In the genomic region with DNA sequence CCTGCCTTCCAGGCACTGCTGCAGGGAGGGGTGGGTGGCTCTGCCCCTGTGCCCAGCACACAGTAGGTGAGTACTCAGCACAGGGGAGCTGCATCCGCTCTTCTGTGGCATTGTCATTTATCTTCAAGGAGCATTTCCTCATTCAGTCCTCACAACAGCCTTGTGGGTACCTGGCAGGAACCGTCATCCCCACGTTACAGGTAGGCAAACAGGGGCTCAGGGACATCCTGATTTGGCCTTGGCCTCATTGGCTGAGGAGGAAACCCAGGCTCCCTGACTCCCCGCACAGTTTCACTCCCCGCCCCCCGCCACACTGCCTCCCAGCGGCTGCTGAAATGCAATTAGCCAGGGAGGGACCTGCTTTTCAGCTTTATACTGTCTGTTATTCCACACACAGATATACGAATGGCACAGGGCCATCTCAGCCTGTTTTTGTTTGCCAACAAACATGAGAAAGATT, we compare ENCODE assay signal across 14 cellular contexts. TPM values are rescaled to one million over a fixed set of nuclear protein-coding genes. Genes with fewer than 3 reads are reported as not detected.
DNase-seq lines count a peak whose midpoint lies in the region; ATAC-seq and TF ChIP-seq lines count a peak whose summit lies in the region.
"Had no signal": no experiment of that assay in that cellular context is flagged by ENCODE, and none has a peak within 500 bp of the region (broad histone marks: within the 10 kb centered on the region; RNA-seq: fewer than 3 reads in every experiment).

No MANE protein-coding gene starts in this region.

- peak overlapping the region; percentile 48 for H3K4me2 ChIP-seq in neural progenitor cell
- H3K4me2 ChIP-seq: A549 had no signal

- H3K27me3 ChIP-seq in endodermal cell (ENCODE audit: control insufficient read depth, insufficient read depth, low read length, poor library complexity, severe bottlenecking), result no peaks in the 10 kb centered on the region
- no peaks in the 10 kb centered on the region for H3K27me3 ChIP-seq in neural progenitor cell

- H3K36me3 ChIP-seq in endodermal cell (ENCODE audit: control insufficient read depth, insufficient read depth, low read length) (no peaks in the 10 kb centered on the region), neural progenitor cell (no peaks in the 10 kb centered on the region)

- H3K36me3 Mint-ChIP-seq in endodermal cell (ENCODE audit: low read depth) (no peaks in the 10 kb centered on the region), neural progenitor cell (no peaks in the 10 kb centered on the region)
- no peaks in the 10 kb centered on the region for H3K36me3 Mint-ChIP-seq in activated T-helper 17 cell treated with anti-CD3 and anti-CD28 coated beads, Interleukin-2, amount 50 U/mL, for 72 hours (ENCODE audit: low read depth)

- peak; percentile 59 for DNase-seq in NCI-H2029 (lab: John Stamatoyannopoulos, UW)
- no peak for DNase-seq in NCI-H2029 treated with DMSO at 0.1 percent for 48 hours (lab: John Stamatoyannopoulos, UW)
- peak; percentile 82 for DNase-seq in LNCaP clone FGC (ENCODE audit: low read depth)
- peak; percentile 86 for DNase-seq in endodermal cell
- DNase-seq in neural progenitor cell (ENCODE audit: low spot score), result peak; percentile 15
- DNase-seq in cerebellar cortex (ENCODE audit: low spot score), result no peak
- no peak for DNase-seq in NOMO-1 treated with dmso at 0.1 percent for 144 hours (lab: John Stamatoyannopoulos, UW; ENCODE audit: unreplicated experiment)
- DNase-seq: glutamatergic neuron, NCI-H1092 treated with DMSO at 0.1 percent for 48 hours had no signal

- H2AFZ ChIP-seq in neural progenitor cell (replicated peaks), result peak overlapping the region; percentile 70

- no peak overlapping the region for H3K9ac ChIP-seq in endodermal cell (ENCODE audit: extremely low read depth, low read length, poor library complexity, severe bottlenecking)
- H3K9ac ChIP-seq in neural progenitor cell, result no peak overlapping the region

- H3K9me3 Mint-ChIP-seq in endodermal cell (no peaks in the 10 kb centered on the region), neural progenitor cell (no peaks in the 10 kb centered on the region)
- H3K9me3 Mint-ChIP-seq in activated T-helper 17 cell treated with anti-CD3 and anti-CD28 coated beads, Interleukin-2, amount 50 U/mL, for 72 hours, result no peaks in the 10 kb centered on the region

- H3K79me2 ChIP-seq in neural progenitor cell (ENCODE audit: low read depth), result no peaks in the 10 kb centered on the region

- WGBS in endodermal cell (ENCODE audit: insufficient coverage in 1 of 2, insufficient read length in 1 of 2), 2 experiments, result 76% methylated on average over 7 to 8 of the region's 8 CpGs

- no peak overlapping the region for H3K27ac ChIP-seq in endodermal cell (ENCODE audit: low read depth, low read length)
- no peak overlapping the region for H3K27ac ChIP-seq in neural progenitor cell
- H3K27ac ChIP-seq: A549 had no signal

- no peaks in the 10 kb centered on the region for H3F3A ChIP-seq in neural progenitor cell (ENCODE audit: low read depth)

- H3K4me3 Mint-ChIP-seq in endodermal cell (no peak overlapping the region), neural progenitor cell (no peak overlapping the region)
- no peak overlapping the region for H3K4me3 Mint-ChIP-seq in activated T-helper 17 cell treated with anti-CD3 and anti-CD28 coated beads, Interleukin-2, amount 50 U/mL, for 72 hours

- H3K9me3 ChIP-seq in endodermal cell (ENCODE audit: control insufficient read depth, low read length) (no peaks in the 10 kb centered on the region), neural progenitor cell (ENCODE audit: low read depth) (no peaks in the 10 kb centered on the region)
- H3K9me3 ChIP-seq: A549 had no signal

- H4K20me1 ChIP-seq in neural progenitor cell (ENCODE audit: low read depth), result no peaks in the 10 kb centered on the region

- peak; percentile 86 for TF ChIP-seq CTCF in LNCaP clone FGC (IDR thresholded peaks at IDR 0.05; ENCODE audit: control insufficient read depth, extremely low read depth, insufficient read depth)
- peak; percentile 59 for TF ChIP-seq CTCF in endodermal cell (conservative IDR thresholded peaks at IDR 0.05)
- peak; percentile 38 for TF ChIP-seq CTCF in neural progenitor cell (IDR thresholded peaks at IDR 0.05)

- H3K27ac Mint-ChIP-seq in endodermal cell (peak overlapping the region; percentile 60), neural progenitor cell (peak overlapping the region; percentile 27)
- H3K27ac Mint-ChIP-seq in activated T-helper 17 cell treated with anti-CD3 and anti-CD28 coated beads, Interleukin-2, amount 50 U/mL, for 72 hours, result no peak overlapping the region

- ATAC-seq in activated T-helper 17 cell treated with anti-CD3 and anti-CD28 coated beads, Interleukin-2, amount 50 U/mL, for 72 hours (replicated peaks), result no peak
- ATAC-seq: A549, Right ventricle myocardium inferior had no signal

- no peak overlapping the region for H3K4me3 ChIP-seq in LNCaP clone FGC (ENCODE audit: low read depth, low read length)
- H3K4me3 ChIP-seq in endodermal cell (ENCODE audit: low read length), result no peak overlapping the region
- no peak overlapping the region for H3K4me3 ChIP-seq in neural progenitor cell
- H3K4me3 ChIP-seq: A549 had no signal

- H3K4me1 ChIP-seq in endodermal cell (ENCODE audit: control insufficient read depth, insufficient read depth, low read length) (peaks cover 8% of the 10 kb centered on the region), neural progenitor cell (peaks cover 19% of the 10 kb centered on the region)
- H3K4me1 ChIP-seq: A549 had no signal

- H3K27me3 Mint-ChIP-seq in endodermal cell (ENCODE audit: insufficient read depth), result no peaks in the 10 kb centered on the region
- H3K27me3 Mint-ChIP-seq in neural progenitor cell (ENCODE audit: insufficient read depth, low read depth), result no peaks in the 10 kb centered on the region
- H3K27me3 Mint-ChIP-seq in activated T-helper 17 cell treated with anti-CD3 and anti-CD28 coated beads, Interleukin-2, amount 50 U/mL, for 72 hours, result peaks cover 5% of the 10 kb centered on the region

- H3K4me1 Mint-ChIP-seq in endodermal cell (peaks cover 30% of the 10 kb centered on the region), neural progenitor cell (peaks cover 29% of the 10 kb centered on the region)
- peaks cover 7% of the 10 kb centered on the region for H3K4me1 Mint-ChIP-seq in activated T-helper 17 cell treated with anti-CD3 and anti-CD28 coated beads, Interleukin-2, amount 50 U/mL, for 72 hours

RNA-seq across cellular contexts. Expression of gene PNPLA1, which starts 24.3 kb away (rescaled TPM):
- not detected for total RNA-seq in endodermal cell
- polyA plus RNA-seq in endodermal cell (2013, experiment 1 of 2), result not detected
- not detected for polyA plus RNA-seq in endodermal cell (2013, experiment 2 of 2)
- total RNA-seq in neural progenitor cell (ENCODE audit: low replicate concordance), result not detected in 2 replicates
- total RNA-seq in activated T-helper 17 cell treated with anti-CD3 and anti-CD28 coated beads, Interleukin-2, amount 50 U/mL, for 72 hours, result not detected
- total RNA-seq: cardiac septum, myocyte, Right ventricle myocardium inferior had no signal

RNA-seq across cellular contexts. Expression of gene BRPF3, which starts 49.1 kb away (rescaled TPM):
- total RNA-seq in endodermal cell (10 to 100 TPM; 30.4 to 46.8 TPM), neural progenitor cell (ENCODE audit: low replicate concordance) (14.1 and 25.6 TPM in 2 replicates)
- 31.8 TPM for polyA plus RNA-seq in endodermal cell (2013, experiment 1 of 2)
- polyA plus RNA-seq in endodermal cell (2013, experiment 2 of 2), result 29.9 TPM
- total RNA-seq in activated T-helper 17 cell treated with anti-CD3 and anti-CD28 coated beads, Interleukin-2, amount 50 U/mL, for 72 hours, result 10 to 100 TPM; 17.7 to 21.8 TPM

Comparison
In these comparisons a context has a peak if more than half of its experiments do, and no peak if none do; other contexts are left out.
1. DNase-seq: peak in NCI-H2029 (single experiment), LNCaP clone FGC (single experiment), endodermal cell (single experiment) and neural progenitor cell (single experiment); none in NCI-H2029 treated with DMSO at 0.1 percent for 48 hours (single experiment), cerebellar cortex (single experiment) and NOMO-1 treated with dmso at 0.1 percent for 144 hours (single experiment).
2. Peak in every context shown above with its lines, with median percentiles within 50 percentile points of each other: CTCF ChIP-seq.